ENCODE assay signal across 8 cellular contexts in the genomic region with DNA sequence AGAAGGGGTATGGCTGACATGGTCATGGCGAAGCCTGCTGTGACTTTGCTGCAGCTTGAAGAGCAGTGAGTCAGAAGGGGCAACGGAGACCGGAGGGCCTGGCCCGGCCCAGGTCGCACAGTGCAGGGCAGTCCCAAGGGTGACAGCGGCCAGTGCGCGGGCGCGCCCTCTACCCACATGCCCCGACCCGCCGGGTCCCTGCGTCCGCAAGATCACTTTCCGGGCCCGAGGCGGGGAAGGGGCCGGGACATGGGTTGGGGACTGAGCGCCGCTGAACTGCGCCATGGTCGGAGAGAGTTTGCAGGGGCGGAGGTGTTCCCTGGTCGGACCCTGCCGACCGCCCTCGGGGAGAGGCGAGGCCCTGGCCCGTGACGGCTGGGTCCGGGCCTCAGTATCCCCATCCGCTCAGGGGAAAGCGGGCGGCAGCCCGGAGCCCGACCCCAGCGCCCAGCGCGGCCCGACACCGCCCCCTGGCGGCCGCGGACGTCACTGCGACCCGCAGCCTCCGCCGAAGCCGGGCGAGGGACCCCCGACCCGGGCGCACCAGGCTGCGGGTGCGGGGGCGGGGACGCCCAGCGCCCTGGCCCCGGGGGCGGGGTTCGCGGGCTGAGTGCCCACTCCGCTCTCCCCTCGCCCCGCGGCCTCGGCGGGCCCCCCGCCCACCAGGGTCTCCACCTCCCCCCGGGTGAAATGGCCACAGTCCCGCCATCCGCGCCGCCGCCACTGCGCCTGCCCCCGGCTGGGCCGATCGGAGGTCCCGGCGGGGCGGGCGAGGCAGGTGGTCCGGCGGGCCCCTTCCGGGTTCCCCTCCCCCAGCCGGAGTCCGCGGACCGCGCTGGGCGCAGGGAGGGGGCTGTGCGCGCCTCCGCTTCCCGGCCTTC. TPM values are rescaled to one million over a fixed set of nuclear protein-coding genes. Genes with fewer than 3 reads are reported as not detected.
DNase-seq lines count a peak whose midpoint lies in the region; ATAC-seq and TF ChIP-seq lines count a peak whose summit lies in the region.

No MANE protein-coding gene starts in this region.

- H3K36me3 ChIP-seq in SJSA1, result no peaks in the 10 kb centered on the region
- no peaks in the 10 kb centered on the region for H3K36me3 ChIP-seq in left ventricle myocardium inferior

- DNase-seq in NCI-H1092 treated with DMSO at 0.1 percent for 48 hours (lab: John Stamatoyannopoulos, UW) (peak; percentile 62), NCI-H1092 (lab: John Stamatoyannopoulos, UW) (no peak), SJSA1 (ENCODE audit: low read depth in 1 of 2, low spot score in 2 of 2) (peak in 1 of 2 experiments; percentile 70), left ventricle myocardium inferior (peak; percentile 57), retina (peak; percentile 89)
- DNase-seq in activated naive CD4-positive, alpha-beta T cell treated with anti-CD3 and anti-CD28 coated beads, Interleukin-2, amount 50 U/mL, for 72 hours (ENCODE audit: low spot score in 2 of 2), result peak; percentile 80 to 85

- peak; percentile 95 for TF ChIP-seq CTCF in left ventricle myocardium inferior (IDR thresholded peaks at IDR 0.05; ENCODE audit: borderline replicate concordance)

- intact Hi-C loops in left ventricle myocardium inferior (cut with micrococcal nuclease), result loop anchor here (2.0 kb wide), 1 partner anchor 76 kb away; no protein-coding TSS in a partner anchor

- H3K4me1 ChIP-seq in SJSA1 (replicated peaks), result peaks cover 13% of the 10 kb centered on the region
- peaks cover 13% of the 10 kb centered on the region for H3K4me1 ChIP-seq in left ventricle myocardium inferior

- peak; percentile 55 for ATAC-seq in HG03159 (IDR thresholded peaks at IDR 0.05; ENCODE audit: unreplicated experiment)
- ATAC-seq in activated naive CD4-positive, alpha-beta T cell treated with anti-CD3 and anti-CD28 coated beads, Interleukin-2, amount 50 U/mL, for 72 hours, result peak; percentile 80 to 95
- no peak for ATAC-seq in HG03378 (IDR thresholded peaks at IDR 0.05; ENCODE audit: unreplicated experiment)

- no peaks in the 10 kb centered on the region for H3K36me3 Mint-ChIP-seq in activated naive CD4-positive, alpha-beta T cell treated with anti-CD3 and anti-CD28 coated beads, Interleukin-2, amount 50 U/mL, for 72 hours

- H3K27ac Mint-ChIP-seq in activated naive CD4-positive, alpha-beta T cell treated with anti-CD3 and anti-CD28 coated beads, Interleukin-2, amount 50 U/mL, for 72 hours, result peak overlapping the region in 1 of 2 donors; percentile 18

- no peaks in the 10 kb centered on the region for H3K9me3 Mint-ChIP-seq in activated naive CD4-positive, alpha-beta T cell treated with anti-CD3 and anti-CD28 coated beads, Interleukin-2, amount 50 U/mL, for 72 hours

- H3K4me3 ChIP-seq in SJSA1, result peak overlapping the region; percentile 68
- H3K4me3 ChIP-seq in left ventricle myocardium inferior, result peak overlapping the region; percentile 87

- H3K27me3 ChIP-seq in SJSA1 (replicated peaks), result no peaks in the 10 kb centered on the region
- H3K27me3 ChIP-seq in left ventricle myocardium inferior (ENCODE audit: low read depth), result no peaks in the 10 kb centered on the region

- H3K27ac ChIP-seq in SJSA1 (peak overlapping the region; percentile 35; the same call in 1 of the 2 replicates), left ventricle myocardium inferior (replicated peaks) (peak overlapping the region; percentile 70)

- H3K9me3 ChIP-seq in SJSA1 (replicated peaks) (0 out of 2 replicates have a peak, but pooled peaks cover 4% of the 10 kb centered on the region), left ventricle myocardium inferior (replicated peaks) (no peaks in the 10 kb centered on the region)

RNA-seq across cellular contexts. Expression of a gene that starts 7.2 kb away (rescaled TPM):
- total RNA-seq in SJSA1 (2014; rRNA removed; shearing (Covaris generic)), result 28.7 and 83.8 TPM in 2 replicates
- total RNA-seq in activated naive CD4-positive, alpha-beta T cell treated with anti-CD3 and anti-CD28 coated beads, Interleukin-2, amount 50 U/mL, for 72 hours, result 10 to 100 TPM in 1 of 2 donors, 1 to 10 TPM in 1; 5.2 to 15.8 TPM
- 158 TPM for total RNA-seq in left ventricle myocardium inferior
